22 cellular contexts compared by ENCODE assay signal in genomic region chr3:24417730-24418129, GRCh38.
"Had no signal": no experiment of that assay in that cellular context is flagged by ENCODE, and none has a peak within 500 bp of the region (broad histone marks: within the 10 kb centered on the region; RNA-seq: fewer than 3 reads in every experiment).

No MANE protein-coding gene starts in this region.

- H3K4me2 ChIP-seq: KMS-11 had no signal

- H3K27ac ChIP-seq: KMS-11, RWPE1, SJCRH30 had no signal

- H3K36me3 ChIP-seq: SJCRH30 had no signal

- H3K9ac ChIP-seq: KMS-11 had no signal

- H3K27me3 ChIP-seq: SJCRH30 had no signal

- H3K4me3 ChIP-seq: SJCRH30 had no signal

- H3K4me1 ChIP-seq: SJCRH30 had no signal

- ATAC-seq: Panc1, PC-3, SK-N-SH treated with all-trans-retinoic acid at 6 μM for 48 hours had no signal

- DNase-seq: IMR-90, Kasumi-1, MM.1S, NCI-H1092 treated with DMSO at 0.1 percent for 48 hours, NCI-H1436, NCI-H187, NCI-H2029, NCI-H2081 treated with DMSO at 0.1 percent for 48 hours, NCI-H2171, NCI-H226, NCI-H446, NCI-H510A, NCI-H524 treated with DMSO at 0.1 percent for 48 hours, NCI-H69, NCI-H774, PC-3, SHP77 treated with DMSO at 0.1 percent for 48 hours, SJCRH30 had no signal

- H3K9me3 ChIP-seq: SJCRH30 had no signal
